Comparison of ENCODE assay signal across 1 cellular context in genomic region chr4:38699112-38699511, GRCh38.
TF ChIP-seq lines count a peak whose summit lies in the region.

No MANE protein-coding gene starts in this region.

TF ChIP-seq in HepG2, 621 proteins besides CTCF, POLR2A, EP300 and RAD21:
- TF ChIP-seq ZNF160 (CRISPR knock-in tag; IDR thresholded peaks at IDR 0.05) (no peak), MBD4 (IDR thresholded peaks at IDR 0.05; ENCODE audit: borderline replicate concordance, low read length) (0 out of 2 replicates have a peak, but pooled peaks have one; percentile 23), POLR2G (IDR thresholded peaks at IDR 0.05; ENCODE audit: low read depth, low read length) (peak; percentile 50; the same call in 1 of the 2 replicates), CC2D1A (CRISPR knock-in tag; IDR thresholded peaks at IDR 0.05) (no peak)
